In the genomic region with DNA sequence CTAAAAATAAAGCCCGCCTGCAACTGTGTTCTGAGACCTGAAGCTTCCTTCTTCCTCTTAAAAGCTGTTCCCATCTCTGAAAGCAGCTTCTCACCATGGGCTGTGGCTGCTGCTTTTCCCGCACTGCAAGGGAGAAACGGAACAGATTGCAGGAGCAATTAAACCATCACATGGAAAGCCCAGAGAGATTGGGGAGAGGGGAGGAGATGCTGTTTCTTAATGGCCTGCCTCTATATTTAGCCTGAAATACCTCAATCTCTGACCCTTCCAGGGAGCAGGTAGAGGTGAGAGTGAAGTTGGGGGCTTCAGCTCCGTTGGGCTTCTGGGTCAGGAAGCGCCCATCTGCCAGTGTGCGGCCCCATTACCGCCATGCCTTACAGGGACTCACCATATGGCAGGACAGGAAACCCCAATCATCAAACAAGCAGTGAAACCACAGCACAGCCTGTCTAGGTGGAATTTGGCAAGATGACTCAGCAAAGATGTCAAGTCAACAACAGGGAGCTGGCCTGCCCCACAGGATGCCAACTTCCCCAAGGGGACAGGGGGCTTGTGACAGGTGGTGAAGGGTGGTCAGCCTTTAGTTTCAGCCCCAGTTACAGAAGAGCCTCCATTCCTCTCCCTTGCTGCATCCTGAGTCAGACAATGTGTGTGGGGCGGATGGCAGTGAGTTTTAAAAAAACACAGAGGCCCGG, we compare ENCODE assay signal across 8 cellular contexts.
A peak's percentile ranks its signal among the peaks of the same experiment; 100 is the strongest.
DNase-seq lines count a peak whose midpoint lies in the region; ATAC-seq and TF ChIP-seq lines count a peak whose summit lies in the region.

No MANE protein-coding gene starts in this region.

- POLR2A ChIA-PET in GM10248 (lab: Yijun Ruan, JAX): no interaction called here

- H3K27me3 Mint-ChIP-seq in brain: peaks cover 16% of the 10 kb centered on the region

- no peaks in the 10 kb centered on the region for H3K36me3 Mint-ChIP-seq in brain

- no peak for TF ChIP-seq CTCF in GM10248 (IDR thresholded peaks at IDR 0.05; ENCODE audit: control extremely low read depth, extremely low read depth, low read depth, missing control alignments)
- TF ChIP-seq CTCF in brain (conservative IDR thresholded peaks at IDR 0.05): no peak

- peak overlapping the region in 3 of 5 experiments; percentile 58 to 79 (median 68) for H3K27ac Mint-ChIP-seq in brain

- CTCF ChIA-PET in GM10248 (lab: Yijun Ruan, JAX): interaction anchor here (1.0 to 1.5 kb wide), 2 partner anchors 10 to 13 kb away, joined by 3 to 4 read pairs; no protein-coding TSS in a partner anchor

- no peak overlapping the region for H3K4me3 Mint-ChIP-seq in brain

- ATAC-seq in GM21367 (IDR thresholded peaks at IDR 0.05; ENCODE audit: unreplicated experiment): peak; percentile 42
- ATAC-seq in HG03439 (IDR thresholded peaks at IDR 0.05; ENCODE audit: unreplicated experiment): no peak
- no peak for ATAC-seq in HG03025 (IDR thresholded peaks at IDR 0.05; ENCODE audit: low FRiP score, unreplicated experiment)

- no peaks in the 10 kb centered on the region for H3K9me3 Mint-ChIP-seq in brain

- DNase-seq in GM10248 (ENCODE audit: extremely low spot score): peak; percentile 56
- peak; percentile 70 for DNase-seq in KG1 (lab: John Stamatoyannopoulos, UW)
- no peak for DNase-seq in hypothalamus (lab: John Stamatoyannopoulos, UW)
- no peak for DNase-seq in nucleus accumbens (lab: John Stamatoyannopoulos, UW)

- peaks cover 27% of the 10 kb centered on the region for H3K4me1 Mint-ChIP-seq in brain

Comparison
In these comparisons a context has a peak if more than half of its experiments do, and no peak if none do; other contexts are left out.
1. DNase-seq: peak in GM10248 (single experiment) and KG1 (single experiment); none in hypothalamus (0 of 51) and nucleus accumbens (0 of 56).